ENCODE assay signal across 8 cellular contexts in genomic region chr11:6737872-6738466, GRCh38. TPM values are rescaled to one million over a fixed set of nuclear protein-coding genes. Genes with fewer than 3 reads are reported as not detected.
A peak's percentile ranks its signal among the peaks of the same experiment; 100 is the strongest.
DNase-seq lines count a peak whose midpoint lies in the region; ATAC-seq and TF ChIP-seq lines count a peak whose summit lies in the region.

No MANE protein-coding gene starts in this region.

- H3K36me3 ChIP-seq in body of pancreas (replicated peaks in 1 of 2; ENCODE audit: insufficient read depth in 1 of 2, low read depth in 2 of 2) = no peaks in the 10 kb centered on the region

- H3K9me3 ChIP-seq in body of pancreas = no peaks in the 10 kb centered on the region

- no peaks in the 10 kb centered on the region for H3K4me1 ChIP-seq in body of pancreas

- no peaks in the 10 kb centered on the region for H3K27me3 ChIP-seq in body of pancreas

- intact Hi-C loops in body of pancreas (cut with DNase I) = no loop called here

- peak; percentile 4 for DNase-seq in NCI-H2029 treated with DMSO at 0.1 percent for 48 hours (lab: John Stamatoyannopoulos, UW)
- no peak for DNase-seq in NCI-H2029 (lab: John Stamatoyannopoulos, UW)
- peak; percentile 87 for DNase-seq in Jurkat, Clone E6-1 (ENCODE audit: low read depth, low spot score)
- peak in 4 of 5 experiments; percentile 41 to 78 (median 57) for DNase-seq in T-helper 2 cell
- DNase-seq in body of pancreas = peak; percentile 53 to 66 (median 54)
- DNase-seq in left lobe of liver (ENCODE audit: low spot score) = no peak
- peak; percentile 72 for DNase-seq in stimulated activated CD8-positive, alpha-beta memory T cell treated with anti-CD3 and anti-CD28 coated beads, Interleukin-4, amount 100 ng/mL, for 48 hours

- H3K4me3 ChIP-seq in Jurkat, Clone E6-1 (ENCODE audit: low read length) = no peak overlapping the region
- no peak overlapping the region for H3K4me3 ChIP-seq in body of pancreas

- TF ChIP-seq CTCF in body of pancreas (IDR thresholded peaks at IDR 0.05) = peak; percentile 14 to 68 (median 66)

- WGBS in body of pancreas, 2 donors = 6 to 9% methylated on average over 2 of the region's 2 CpGs

- TF ChIP-seq POLR2A in body of pancreas (IDR thresholded peaks at IDR 0.05) = no peak

- no peak overlapping the region for H3K27ac ChIP-seq in body of pancreas

- ATAC-seq in GM21786 (IDR thresholded peaks at IDR 0.05; ENCODE audit: unreplicated experiment) = peak; percentile 78
- ATAC-seq in body of pancreas = peak; percentile 59
- ATAC-seq in left lobe of liver = peak; percentile 94

RNA-seq across cellular contexts. Expression of gene OR2AG2, which starts 33.8 kb away (rescaled TPM):
- not detected for polyA plus RNA-seq in Jurkat, Clone E6-1 (2012; ENCODE audit: insufficient read depth, insufficient read length)
- total RNA-seq in body of pancreas (under 1 TPM; under 0.01 to 0.26 TPM), left lobe of liver (not detected)

RNA-seq across cellular contexts. Expression of gene OR2AG1, which starts 44.9 kb away (rescaled TPM):
- polyA plus RNA-seq in Jurkat, Clone E6-1 (2012; ENCODE audit: insufficient read depth, insufficient read length) = not detected
- total RNA-seq in body of pancreas = not detected
- not detected for total RNA-seq in left lobe of liver

RNA-seq across cellular contexts. Expression of gene MRPL17, which starts 54.8 kb away (rescaled TPM):
- polyA plus RNA-seq in Jurkat, Clone E6-1 (2012; ENCODE audit: insufficient read depth, insufficient read length) = 162 TPM
- total RNA-seq in body of pancreas (100 to 1,000 TPM in 1 of 2 donors, 10 to 100 TPM in 1; 19.4 to 263 TPM), left lobe of liver (13.5 TPM)

Comparison
In these comparisons a context has a peak if more than half of its experiments do, and no peak if none do; other contexts are left out.
1. DNase-seq: peak in NCI-H2029 treated with DMSO at 0.1 percent for 48 hours (single experiment), Jurkat, Clone E6-1 (single experiment), T-helper 2 cell (4 of 5), body of pancreas (4 of 4) and stimulated activated CD8-positive, alpha-beta memory T cell treated with anti-CD3 and anti-CD28 coated beads, Interleukin-4, amount 100 ng/mL, for 48 hours (single experiment); none in NCI-H2029 (single experiment) and left lobe of liver (single experiment).
2. Peak in every context shown above with its lines, with median percentiles within 50 percentile points of each other: ATAC-seq.